ENCODE assay signal across 8 cellular contexts in genomic region chr19:7869453-7869909, GRCh38. TPM values are rescaled to one million over a fixed set of nuclear protein-coding genes. Genes with fewer than 3 reads are reported as not detected.
A peak's percentile ranks its signal among the peaks of the same experiment; 100 is the strongest.
DNase-seq lines count a peak whose midpoint lies in the region; ATAC-seq and TF ChIP-seq lines count a peak whose summit lies in the region.

No MANE protein-coding gene starts in this region.

- H3K4me3 ChIP-seq in SJCRH30 = peak overlapping the region; percentile 46
- peak overlapping the region; percentile 29 to 55 for H3K4me3 ChIP-seq in right atrium auricular region
- peak overlapping the region in 2 of 3 donors; percentile 45 to 57 for H3K4me3 ChIP-seq in skeletal muscle tissue (ENCODE audit: low read length in 3 of 3)

- peaks cover 5% of the 10 kb centered on the region for H3K27me3 ChIP-seq in SJCRH30
- peaks cover 0 to 5% of the 10 kb centered on the region in 2 donors for H3K27me3 ChIP-seq in right atrium auricular region
- peaks cover 40 to 55% (median 53%) of the 10 kb centered on the region in 3 donors for H3K27me3 ChIP-seq in skeletal muscle tissue (ENCODE audit: control insufficient read depth in 3 of 3, insufficient read depth in 3 of 3, low read length in 3 of 3)

- H3K4me3 Mint-ChIP-seq in activated naive CD4-positive, alpha-beta T cell treated with anti-CD3 and anti-CD28 coated beads for 36 hours = peak overlapping the region; percentile 66

- no peaks in the 10 kb centered on the region for H3K9me3 ChIP-seq in SJCRH30 (replicated peaks)
- no peaks in the 10 kb centered on the region for H3K9me3 ChIP-seq in right atrium auricular region
- no peaks in the 10 kb centered on the region for H3K9me3 ChIP-seq in skeletal muscle tissue (ENCODE audit: control insufficient read depth in 3 of 3, low read length in 3 of 3)

- DNase-seq in SJCRH30 (peak; percentile 20 to 45), right atrium auricular region (ENCODE audit: low spot score) (no peak), cerebellar cortex (ENCODE audit: low spot score) (no peak), A172 (ENCODE audit: low spot score) (no peak)
- DNase-seq in activated naive CD4-positive, alpha-beta T cell treated with anti-CD3 and anti-CD28 coated beads for 36 hours = peak; percentile 76

- peak; percentile 4 to 31 for TF ChIP-seq CTCF in right atrium auricular region (IDR thresholded peaks at IDR 0.05)

- intact Hi-C loops in activated naive CD4-positive, alpha-beta T cell treated with anti-CD3 and anti-CD28 coated beads for 36 hours (cut with micrococcal nuclease) = loop anchor here (1.0 to 10.0 kb wide), 3 partner anchors 33 to 135 kb away; partner anchors contain the start of genes ELAVL1 and MAP2K7

- H3K36me3 ChIP-seq in SJCRH30 (no peaks in the 10 kb centered on the region), right atrium auricular region (no peaks in the 10 kb centered on the region), skeletal muscle tissue (ENCODE audit: control insufficient read depth in 3 of 3, insufficient read depth in 3 of 3, low read length in 3 of 3) (no peaks in the 10 kb centered on the region)

- H3K27ac ChIP-seq in SJCRH30 (no peak overlapping the region), right atrium auricular region (peak overlapping the region; percentile 61 to 74), skeletal muscle tissue (ENCODE audit: low read depth, low read length) (no peak overlapping the region)

- H3K36me3 Mint-ChIP-seq in activated naive CD4-positive, alpha-beta T cell treated with anti-CD3 and anti-CD28 coated beads for 36 hours (ENCODE audit: low read depth) = no peaks in the 10 kb centered on the region

- H3K9me3 Mint-ChIP-seq in activated naive CD4-positive, alpha-beta T cell treated with anti-CD3 and anti-CD28 coated beads for 36 hours = no peaks in the 10 kb centered on the region

- no peaks in the 10 kb centered on the region; the same call in 1 of the 2 replicates for H3K4me1 ChIP-seq in SJCRH30
- H3K4me1 ChIP-seq in right atrium auricular region = peaks cover 0 to 47% of the 10 kb centered on the region in 2 donors
- peaks cover 15 to 22% (median 17%) of the 10 kb centered on the region in 3 donors for H3K4me1 ChIP-seq in skeletal muscle tissue (ENCODE audit: control insufficient read depth in 3 of 3, insufficient read depth in 3 of 3, low read length in 3 of 3)

- H3K4me1 Mint-ChIP-seq in activated naive CD4-positive, alpha-beta T cell treated with anti-CD3 and anti-CD28 coated beads for 36 hours (ENCODE audit: low read depth) = peaks cover 43% of the 10 kb centered on the region

- peak overlapping the region in 1 of 3 donors; percentile 45 for H3K9ac ChIP-seq in skeletal muscle tissue (ENCODE audit: low read depth in 1 of 3, low read length in 3 of 3)

- CTCF ChIA-PET in activated naive CD4-positive, alpha-beta T cell treated with anti-CD3 and anti-CD28 coated beads for 36 hours (lab: Charles Lee) = interaction anchor here (0.6 to 2.1 kb wide), 24 partner anchors 8 to 301 kb away, joined by 3 to 14 read pairs (median 4); partner anchors contain the start of genes MAP2K7, SNAPC2, TIMM44 and TRAPPC5

- H3K27ac Mint-ChIP-seq in activated naive CD4-positive, alpha-beta T cell treated with anti-CD3 and anti-CD28 coated beads for 36 hours = no peak overlapping the region

- H3K27me3 Mint-ChIP-seq in activated naive CD4-positive, alpha-beta T cell treated with anti-CD3 and anti-CD28 coated beads for 36 hours (ENCODE audit: low read depth) = peaks cover 32% of the 10 kb centered on the region

- ATAC-seq in GM18520 (IDR thresholded peaks at IDR 0.05; ENCODE audit: unreplicated experiment) (peak; percentile 35), HG03039 (IDR thresholded peaks at IDR 0.05; ENCODE audit: unreplicated experiment) (peak; percentile 54)

RNA-seq across cellular contexts. Expression of gene PRR36, which starts 4.7 kb away (rescaled TPM):
- total RNA-seq in SJCRH30 (2014; rRNA removed; shearing (Covaris generic)) = not detected in 2 replicates
- total RNA-seq in activated naive CD4-positive, alpha-beta T cell treated with anti-CD3 and anti-CD28 coated beads for 36 hours = under 1 TPM; 0.07 to 0.12 TPM
- total RNA-seq in right atrium auricular region = not detected
- not detected for total RNA-seq in skeletal muscle tissue
- total RNA-seq in A172 (2014; rRNA removed; shearing (Covaris generic)) = 1.0 and 1.2 TPM in 2 replicates

RNA-seq across cellular contexts. Expression of gene LRRC8E, which starts 18.8 kb away (rescaled TPM):
- total RNA-seq in SJCRH30 (2014; rRNA removed; shearing (Covaris generic)) = 0.04 and 0.15 TPM in 2 replicates
- total RNA-seq in activated naive CD4-positive, alpha-beta T cell treated with anti-CD3 and anti-CD28 coated beads for 36 hours = not detected
- total RNA-seq in right atrium auricular region (1 to 10 TPM; 1.5 to 2.1 TPM), skeletal muscle tissue (under 0.01 TPM)
- total RNA-seq in A172 (2014; rRNA removed; shearing (Covaris generic)) = 30.8 and 33.7 TPM in 2 replicates

RNA-seq across cellular contexts. Expression of gene MAP2K7, which starts 34.2 kb away (rescaled TPM):
- total RNA-seq in SJCRH30 (2014; rRNA removed; shearing (Covaris generic)) = 12.9 and 13.6 TPM in 2 replicates
- total RNA-seq in activated naive CD4-positive, alpha-beta T cell treated with anti-CD3 and anti-CD28 coated beads for 36 hours = 10 to 100 TPM; 39.1 to 39.8 TPM
- total RNA-seq in right atrium auricular region = 10 to 100 TPM; 12.0 to 14.4 TPM
- 9.4 TPM for total RNA-seq in skeletal muscle tissue
- total RNA-seq in A172 (2014; rRNA removed; shearing (Covaris generic)) = 7.1 and 12.7 TPM in 2 replicates

RNA-seq across cellular contexts. Expression of gene EVI5L, which starts 39.5 kb away (rescaled TPM):
- total RNA-seq in SJCRH30 (2014; rRNA removed; shearing (Covaris generic)) = 5.5 and 6.0 TPM in 2 replicates
- total RNA-seq in activated naive CD4-positive, alpha-beta T cell treated with anti-CD3 and anti-CD28 coated beads for 36 hours = 1 to 10 TPM; 5.2 TPM
- total RNA-seq in right atrium auricular region (10 to 100 TPM; 14.2 to 17.4 TPM), skeletal muscle tissue (9.4 TPM)
- 20.2 and 21.1 TPM in 2 replicates for total RNA-seq in A172 (2014; rRNA removed; shearing (Covaris generic))

RNA-seq across cellular contexts. Expression of gene TGFBR3L, which starts 45.1 kb away (rescaled TPM):
- not detected in 2 replicates for total RNA-seq in SJCRH30 (2014; rRNA removed; shearing (Covaris generic))
- total RNA-seq in activated naive CD4-positive, alpha-beta T cell treated with anti-CD3 and anti-CD28 coated beads for 36 hours = 1 to 10 TPM; 1.7 to 3.7 TPM
- total RNA-seq in right atrium auricular region (10 to 100 TPM; 22.1 to 26.7 TPM), skeletal muscle tissue (1.6 TPM)
- total RNA-seq in A172 (2014; rRNA removed; shearing (Covaris generic)) = 0.34 TPM in 1 of 2 replicates, not detected in the other

Comparison
In these comparisons a context has a peak if more than half of its experiments do, and no peak if none do; other contexts are left out.
1. DNase-seq: peak in SJCRH30 (2 of 2) and activated naive CD4-positive, alpha-beta T cell treated with anti-CD3 and anti-CD28 coated beads for 36 hours (single experiment); none in right atrium auricular region (single experiment), cerebellar cortex (single experiment) and A172 (single experiment).
2. H3K27ac ChIP-seq: peak in right atrium auricular region (2 of 2); none in SJCRH30 (single experiment) and skeletal muscle tissue (single experiment).
3. RNA of gene LRRC8E, which starts 18.8 kb away (total RNA-seq): 30.8 to 33.7 TPM in A172; 1.5 to 2.1 TPM in right atrium auricular region, 0.04 to 0.15 TPM in SJCRH30, not detected in activated naive CD4-positive, alpha-beta T cell treated with anti-CD3 and anti-CD28 coated beads for 36 hours and under 0.01 TPM in skeletal muscle tissue (single experiment); every median in the first group is over 10 times any median in the second.
4. Peak in every context shown above with its lines, with median percentiles within 50 percentile points of each other: H3K4me3 ChIP-seq.